29 cellular contexts compared by ENCODE assay signal in the genomic region with DNA sequence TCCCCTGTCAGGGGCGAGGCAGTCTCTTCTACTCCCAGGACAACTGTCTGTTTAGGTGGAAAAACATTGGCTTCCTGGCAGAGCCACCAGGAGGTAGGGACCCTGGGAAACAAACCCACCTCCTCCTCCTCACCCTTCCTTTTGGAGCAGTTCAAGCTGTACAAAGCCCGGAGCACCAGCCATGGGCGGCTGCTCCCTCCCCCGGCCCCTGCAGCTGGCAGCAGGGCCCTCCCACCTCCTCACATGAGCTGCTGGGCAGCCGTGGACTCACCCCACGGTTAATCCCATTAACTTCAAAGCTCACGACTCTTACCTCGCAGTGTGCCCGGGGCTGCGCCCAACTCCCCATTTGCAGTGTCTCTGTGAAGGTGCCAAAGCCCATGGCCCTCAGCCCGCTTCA. TPM values are rescaled to one million over a fixed set of nuclear protein-coding genes. Genes with fewer than 3 reads are reported as not detected.
"Had no signal": no experiment of that assay in that cellular context is flagged by ENCODE, and none has a peak within 500 bp of the region (broad histone marks: within the 10 kb centered on the region; RNA-seq: fewer than 3 reads in every experiment).

No MANE protein-coding gene starts in this region.

- H3K36me3 ChIP-seq: esophagus muscularis mucosa, gastroesophageal sphincter, heart left ventricle, left lung, pancreas, right lobe of liver, stomach, thyroid gland had no signal

- H3K79me2 ChIP-seq: hepatocyte had no signal

- H3K4me3 Mint-ChIP-seq: mesothelial cell of epicardium; naive B cell; natural killer cell treated with Interleukin-12 subunit alpha and Interleukin-12 subunit beta and Interleukin-15 and Interleukin-18, amount 100 ng/mL, for 72 hours; neural crest cell; stimulated activated effector memory CD8-positive, alpha-beta T cell treated with anti-CD3 and anti-CD28 coated beads, Interleukin-12 subunit alpha, Interleukin-12 subunit beta, amount 100 ng/mL, for 72 hours had no signal

- H3K36me3 Mint-ChIP-seq: mesothelial cell of epicardium; naive B cell; natural killer cell treated with Interleukin-12 subunit alpha and Interleukin-12 subunit beta and Interleukin-15 and Interleukin-18, amount 100 ng/mL, for 72 hours; stimulated activated effector memory CD8-positive, alpha-beta T cell treated with anti-CD3 and anti-CD28 coated beads, Interleukin-12 subunit alpha, Interleukin-12 subunit beta, amount 100 ng/mL, for 72 hours had no signal

- H3K27me3 ChIP-seq: esophagus muscularis mucosa, foreskin keratinocyte, gastroesophageal sphincter, heart left ventricle, hepatocyte, pancreas, right lobe of liver, thyroid gland had no signal

- H3K4me1 Mint-ChIP-seq: mesothelial cell of epicardium; naive B cell; stimulated activated effector memory CD8-positive, alpha-beta T cell treated with anti-CD3 and anti-CD28 coated beads, Interleukin-12 subunit alpha, Interleukin-12 subunit beta, amount 100 ng/mL, for 72 hours had no signal

- H2AFZ ChIP-seq: hepatocyte had no signal

- H3K4me1 ChIP-seq: esophagus muscularis mucosa, gastroesophageal sphincter, heart left ventricle, left lung, pancreas, right lobe of liver, stomach, thyroid gland had no signal

- ATAC-seq: foreskin keratinocyte; gastroesophageal sphincter; heart left ventricle; left lung; mucosa of descending colon; pancreas; stimulated activated effector memory CD8-positive, alpha-beta T cell treated with anti-CD3 and anti-CD28 coated beads, Interleukin-12 subunit alpha, Interleukin-12 subunit beta, amount 100 ng/mL, for 72 hours had no signal

- H3K9me3 Mint-ChIP-seq: mesothelial cell of epicardium, neural crest cell had no signal

- DNase-seq: dermis blood vessel endothelial cell; effector memory CD4-positive, alpha-beta T cell; foreskin keratinocyte; heart left ventricle; kidney; mesenchymal stem cell; mucosa of descending colon; naive B cell; occipital lobe; pancreas; retina; right lobe of liver; stimulated activated CD4-positive, alpha-beta T cell treated with anti-CD3 and anti-CD28 coated beads, Interleukin-2, amount 100 ng/mL, for 24 hours; stimulated activated CD4-positive, alpha-beta T cell treated with anti-CD3 and anti-CD28 coated beads, Interleukin-4, amount 100 ng/mL, for 24 hours; stimulated activated naive CD4-positive, alpha-beta T cell treated with Interleukin-2 at 50 U/mL for 16 hours; stomach; thyroid gland; trophoblast cell had no signal

- H3K27ac ChIP-seq: coronary artery, esophagus muscularis mucosa, foreskin keratinocyte, gastroesophageal sphincter, heart left ventricle, hepatocyte, left lung, pancreas, right lobe of liver, stomach, thyroid gland had no signal

- H3K9me3 ChIP-seq: esophagus muscularis mucosa, gastroesophageal sphincter, heart left ventricle, mucosa of descending colon, pancreas, right lobe of liver, thyroid gland had no signal

- H3K4me3 ChIP-seq: coronary artery, esophagus muscularis mucosa, gastroesophageal sphincter, heart left ventricle, hepatocyte, left lung, mucosa of descending colon, pancreas, right lobe of liver, smooth muscle cell, stomach, thyroid gland had no signal

- H3K27ac Mint-ChIP-seq: mesothelial cell of epicardium; naive B cell; natural killer cell treated with Interleukin-12 subunit alpha and Interleukin-12 subunit beta and Interleukin-15 and Interleukin-18, amount 100 ng/mL, for 72 hours; stimulated activated effector memory CD8-positive, alpha-beta T cell treated with anti-CD3 and anti-CD28 coated beads, Interleukin-12 subunit alpha, Interleukin-12 subunit beta, amount 100 ng/mL, for 72 hours had no signal

- H3K4me2 ChIP-seq: hepatocyte, smooth muscle cell had no signal

- H3K27me3 Mint-ChIP-seq: naive B cell; natural killer cell treated with Interleukin-12 subunit alpha and Interleukin-12 subunit beta and Interleukin-15 and Interleukin-18, amount 100 ng/mL, for 72 hours had no signal

RNA-seq across cellular contexts. Expression of a gene that starts 48.7 kb away (rescaled TPM):
- total RNA-seq: natural killer cell treated with Interleukin-12 subunit alpha and Interleukin-12 subunit beta and Interleukin-15 and Interleukin-18, amount 100 ng/mL, for 72 hours; subcutaneous adipose tissue had no signal
